In the genomic region with DNA sequence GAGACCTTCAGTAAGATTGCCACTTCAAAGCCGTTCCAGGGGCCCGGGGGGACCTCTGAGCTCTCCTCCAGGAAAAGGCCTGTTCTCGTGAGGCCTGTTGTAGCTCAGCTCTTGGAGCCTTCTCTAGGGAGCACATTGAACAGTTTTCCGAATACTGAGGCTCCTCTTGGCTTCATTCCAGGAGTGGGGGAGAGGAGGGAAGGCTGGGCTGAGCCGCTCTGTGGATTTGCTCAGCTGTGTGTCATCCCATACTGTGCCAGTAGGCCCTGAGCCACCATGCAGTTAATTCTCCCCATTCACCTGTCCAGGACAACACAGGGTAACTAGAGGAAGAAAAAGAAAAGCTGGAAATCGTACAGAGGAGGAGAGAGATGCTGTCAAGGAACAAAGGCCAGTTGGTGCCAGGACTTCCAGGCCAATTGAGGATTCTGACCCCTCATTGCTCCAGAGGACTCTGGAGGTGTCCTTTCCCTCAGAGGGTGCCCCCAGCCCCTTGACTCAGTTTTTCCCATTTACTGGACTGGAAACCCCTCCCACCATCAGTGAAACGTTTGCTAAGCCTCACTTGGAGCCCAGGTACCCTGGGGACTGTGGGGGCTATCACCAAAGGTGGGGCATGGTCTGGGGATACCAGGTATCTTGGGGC, we compare ENCODE assay signal across 1 cellular context.
TF ChIP-seq lines count a peak whose summit lies in the region.

No MANE protein-coding gene starts in this region.

TF ChIP-seq in WTC11, 78 proteins besides CTCF, POLR2A, EP300 and RAD21:
- TF ChIP-seq NR2C2 (CRISPR knock-in tag; IDR thresholded peaks at IDR 0.05) = no peak
- no peak for TF ChIP-seq ETV6 (CRISPR knock-in tag; IDR thresholded peaks at IDR 0.05)
- TF ChIP-seq, protein P1, sequence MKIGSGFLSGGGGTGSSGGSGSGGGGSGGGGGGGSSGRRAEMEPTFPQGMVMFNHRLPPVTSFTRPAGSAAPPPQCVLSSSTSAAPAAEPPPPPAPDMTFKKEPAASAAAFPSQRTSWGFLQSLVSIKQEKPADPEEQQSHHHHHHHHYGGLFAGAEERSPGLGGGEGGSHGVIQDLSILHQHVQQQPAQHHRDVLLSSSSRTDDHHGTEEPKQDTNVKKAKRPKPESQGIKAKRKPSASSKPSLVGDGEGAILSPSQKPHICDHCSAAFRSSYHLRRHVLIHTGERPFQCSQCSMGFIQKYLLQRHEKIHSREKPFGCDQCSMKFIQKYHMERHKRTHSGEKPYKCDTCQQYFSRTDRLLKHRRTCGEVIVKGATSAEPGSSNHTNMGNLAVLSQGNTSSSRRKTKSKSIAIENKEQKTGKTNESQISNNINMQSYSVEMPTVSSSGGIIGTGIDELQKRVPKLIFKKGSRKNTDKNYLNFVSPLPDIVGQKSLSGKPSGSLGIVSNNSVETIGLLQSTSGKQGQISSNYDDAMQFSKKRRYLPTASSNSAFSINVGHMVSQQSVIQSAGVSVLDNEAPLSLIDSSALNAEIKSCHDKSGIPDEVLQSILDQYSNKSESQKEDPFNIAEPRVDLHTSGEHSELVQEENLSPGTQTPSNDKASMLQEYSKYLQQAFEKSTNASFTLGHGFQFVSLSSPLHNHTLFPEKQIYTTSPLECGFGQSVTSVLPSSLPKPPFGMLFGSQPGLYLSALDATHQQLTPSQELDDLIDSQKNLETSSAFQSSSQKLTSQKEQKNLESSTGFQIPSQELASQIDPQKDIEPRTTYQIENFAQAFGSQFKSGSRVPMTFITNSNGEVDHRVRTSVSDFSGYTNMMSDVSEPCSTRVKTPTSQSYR (CRISPR knock-in tag; IDR thresholded peaks at IDR 0.05) = no peak
- TF ChIP-seq, protein P2, sequence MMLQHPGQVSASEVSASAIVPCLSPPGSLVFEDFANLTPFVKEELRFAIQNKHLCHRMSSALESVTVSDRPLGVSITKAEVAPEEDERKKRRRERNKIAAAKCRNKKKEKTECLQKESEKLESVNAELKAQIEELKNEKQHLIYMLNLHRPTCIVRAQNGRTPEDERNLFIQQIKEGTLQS (CRISPR knock-in tag; conservative IDR thresholded peaks at IDR 0.05) = no peak
- TF ChIP-seq JUN (CRISPR knock-in tag; IDR thresholded peaks at IDR 0.05) = no peak
- no peak for TF ChIP-seq GTF2I (CRISPR knock-in tag; conservative IDR thresholded peaks at IDR 0.05)
- no peak for TF ChIP-seq ZNF263 (CRISPR knock-in tag; IDR thresholded peaks at IDR 0.05; ENCODE audit: low read depth)
